Comparison of ENCODE assay signal across 8 cellular contexts in the genomic region with DNA sequence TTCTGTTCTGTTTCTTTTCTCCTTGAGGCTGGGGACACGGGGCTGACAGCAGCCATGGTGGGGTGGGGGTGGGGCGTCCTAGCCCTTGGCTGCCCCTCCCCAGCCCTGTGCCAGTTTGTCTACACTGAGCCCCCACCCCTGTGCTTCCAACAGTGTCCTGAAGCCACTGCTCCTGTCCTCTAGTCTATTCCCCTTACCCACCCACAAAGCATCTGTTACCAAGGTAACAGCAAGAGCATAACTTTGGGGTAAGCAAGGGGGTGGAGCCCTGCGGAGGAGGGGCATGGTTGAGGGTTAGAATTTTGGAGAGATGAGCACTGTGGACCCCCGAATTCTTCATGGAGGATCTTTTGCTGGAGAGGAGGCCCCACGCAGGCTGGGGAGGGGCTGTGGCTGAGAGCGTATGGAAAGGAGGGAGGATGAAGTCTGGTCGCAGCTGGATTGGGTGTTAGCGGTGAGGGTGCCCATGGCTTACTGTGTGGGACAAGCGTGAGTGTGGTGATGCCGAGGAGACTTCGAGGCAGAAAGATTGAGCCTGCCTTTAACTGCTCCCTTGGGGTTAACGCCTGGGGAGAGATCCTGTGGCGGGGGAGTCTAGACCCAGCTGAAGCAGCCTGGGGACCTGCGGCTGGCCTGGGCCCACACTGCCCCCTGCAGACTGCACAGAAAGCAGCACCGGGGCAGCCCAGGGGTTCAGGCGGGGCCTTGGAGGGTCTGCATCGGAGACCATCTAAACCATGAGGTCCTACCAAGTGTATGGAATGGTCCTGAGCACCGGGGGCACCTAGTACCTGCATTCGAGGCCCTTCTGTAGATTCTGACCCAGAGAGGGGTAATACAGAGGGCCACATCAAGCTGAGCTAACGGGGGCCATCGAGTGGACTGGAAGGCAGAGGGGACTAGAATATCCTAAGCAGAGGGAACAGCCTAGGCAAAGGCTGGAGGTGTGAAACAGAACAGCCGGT. TPM values are rescaled to one million over a fixed set of nuclear protein-coding genes. Genes with fewer than 3 reads are reported as not detected.
DNase-seq lines count a peak whose midpoint lies in the region; ATAC-seq and TF ChIP-seq lines count a peak whose summit lies in the region.

No MANE protein-coding gene starts in this region.

- H3K36me3 ChIP-seq in SK-N-SH (replicated peaks in 1 of 2; ENCODE audit: control insufficient read depth in 1 of 2, insufficient read depth in 2 of 2, low read length in 1 of 2) (no peaks in the 10 kb centered on the region), adipocyte (ENCODE audit: control insufficient read depth, insufficient read depth, low read length, severe bottlenecking) (no peaks in the 10 kb centered on the region), iPS-18a (ENCODE audit: control insufficient read depth, low read depth, low read length) (no peaks in the 10 kb centered on the region)

- 31% methylated on average over 16 of the region's 22 CpGs for WGBS in SK-N-SH (ENCODE audit: low lambda C conversion rate)

- peak; percentile 52 for ATAC-seq in HG02759 (IDR thresholded peaks at IDR 0.05; ENCODE audit: unreplicated experiment)
- ATAC-seq in GM19452 (IDR thresholded peaks at IDR 0.05; ENCODE audit: unreplicated experiment), result no peak

- H4K20me1 ChIP-seq in SK-N-SH (ENCODE audit: insufficient read depth), result no peaks in the 10 kb centered on the region

- DNase-seq in AG20443 (ENCODE audit: low spot score) (peak; percentile 86), SK-N-SH (peak; percentile 86), adipocyte (ENCODE audit: low read depth) (peak; percentile 69), NCI-H510A treated with DMSO at 0.1 percent for 48 hours (lab: John Stamatoyannopoulos, UW) (no peak)
- DNase-seq in stimulated activated CD4-positive, alpha-beta T cell treated with anti-CD3 and anti-CD28 coated beads, Interleukin-2, amount 100 ng/mL, for 48 hours, result peak; percentile 34 to 56

- POLR2A ChIA-PET in SK-N-SH (lab: Yijun Ruan, JAX), result interaction anchor here (2.4 to 2.9 kb wide), 2 partner anchors 25 to 32 kb away, joined by 11 read pairs; a partner anchor contains a TSS

- CTCF ChIA-PET in SK-N-SH (lab: Yijun Ruan, JAX), result interaction anchor here (0.5 to 22.6 kb wide), 20 partner anchors 9 to 390 kb away, joined by 3 to 781 read pairs (median 4); a partner anchor contains a TSS

- peak overlapping the region; percentile 9; the same call in 1 of the 2 replicates for H2AFZ ChIP-seq in SK-N-SH (ENCODE audit: low read depth)

- TF ChIP-seq CTCF in SK-N-SH (IDR thresholded peaks at IDR 0.05), result peak; percentile 74

- peak overlapping the region in 1 of 2 experiments; percentile 1; a peak in 1 of 4 replicates for H3K4me3 ChIP-seq in SK-N-SH (ENCODE audit: low read depth in 2 of 2, low read length in 1 of 2)
- H3K4me3 ChIP-seq in adipocyte (ENCODE audit: low read length), result no peak overlapping the region
- H3K4me3 ChIP-seq in iPS-18a (ENCODE audit: low read length), result peak overlapping the region; percentile 39

- no peaks in the 10 kb centered on the region for H3K9me2 ChIP-seq in SK-N-SH

- H3K4me2 ChIP-seq in SK-N-SH, result 0 out of 2 replicates have a peak overlapping the region, but pooled peaks have one; percentile 0

- H3K27ac ChIP-seq in SK-N-SH (ENCODE audit: low read depth in 2 of 2, low read length in 1 of 2) (no peak overlapping the region; a peak in 1 of 4 replicates), iPS-18a (ENCODE audit: low read length) (no peak overlapping the region)

- H3K27me3 ChIP-seq in SK-N-SH (ENCODE audit: insufficient read depth) (no peaks in the 10 kb centered on the region), adipocyte (replicated peaks; ENCODE audit: control insufficient read depth, insufficient read depth, low read length) (peaks cover 9% of the 10 kb centered on the region), iPS-18a (ENCODE audit: control insufficient read depth, insufficient read depth, low read length) (no peaks in the 10 kb centered on the region)

- H3K9me3 ChIP-seq in SK-N-SH (no peaks in the 10 kb centered on the region), adipocyte (ENCODE audit: control insufficient read depth, low read length) (no peaks in the 10 kb centered on the region), iPS-18a (ENCODE audit: control insufficient read depth, low read depth, low read length) (no peaks in the 10 kb centered on the region)

- no peaks in the 10 kb centered on the region for H3F3A ChIP-seq in SK-N-SH (replicated peaks; ENCODE audit: insufficient read depth)

- H3K9ac ChIP-seq in SK-N-SH, result no peak overlapping the region
- no peak overlapping the region for H3K9ac ChIP-seq in adipocyte (ENCODE audit: low read length)
- H3K9ac ChIP-seq in iPS-18a (ENCODE audit: low read length), result no peak overlapping the region

- H3K4me1 ChIP-seq in SK-N-SH (ENCODE audit: control insufficient read depth in 1 of 2, insufficient read depth in 2 of 2, low read depth in 1 of 2, low read length in 1 of 2) (peaks cover 8 to 21% of the 10 kb centered on the region in 2 experiments; a peak in 2 of 4 replicates), adipocyte (ENCODE audit: control insufficient read depth, insufficient read depth, low read length) (peaks cover 37% of the 10 kb centered on the region), iPS-18a (ENCODE audit: control insufficient read depth, low read depth, low read length) (peaks cover 8% of the 10 kb centered on the region)

- no peaks in the 10 kb centered on the region for H3K79me2 ChIP-seq in SK-N-SH (ENCODE audit: insufficient read depth)

- peak; percentile 65 for TF ChIP-seq RAD21 in SK-N-SH (IDR thresholded peaks at IDR 0.05; ENCODE audit: low read length)

- no peak for TF ChIP-seq EP300 in SK-N-SH (IDR thresholded peaks at IDR 0.05; ENCODE audit: borderline replicate concordance in 1 of 2, low read depth in 1 of 2, low read length in 1 of 2)

TF ChIP-seq in SK-N-SH, 30 proteins besides CTCF, POLR2A, EP300 and RAD21 (continues in another document):
- TF ChIP-seq NRF1 (IDR thresholded peaks at IDR 0.05; ENCODE audit: low read depth, low read length) (no peak), TEAD4 (IDR thresholded peaks at IDR 0.05; ENCODE audit: borderline replicate concordance, insufficient read depth) (no peak), SMC3 (IDR thresholded peaks at IDR 0.05; ENCODE audit: low read depth, low read length) (peak; percentile 49), ELF1 (IDR thresholded peaks at IDR 0.05) (no peak), FOXM1 (IDR thresholded peaks at IDR 0.05; ENCODE audit: low read depth) (no peak), MEF2A (IDR thresholded peaks at IDR 0.05; ENCODE audit: borderline replicate concordance, low read depth) (no peak), POLR2AphosphoS5 (IDR thresholded peaks at IDR 0.05; ENCODE audit: low read depth, low read length) (no peak), FOXJ3 (CRISPR knock-in tag; IDR thresholded peaks at IDR 0.05) (no peak), RXRA (IDR thresholded peaks at IDR 0.05; ENCODE audit: borderline replicate concordance, low read depth) (no peak), GATA2 (CRISPR knock-in tag; IDR thresholded peaks at IDR 0.05) (no peak), TAF1 (IDR thresholded peaks at IDR 0.05; ENCODE audit: borderline replicate concordance, low read depth, low read length) (no peak)
- TF ChIP-seq, protein P1, sequence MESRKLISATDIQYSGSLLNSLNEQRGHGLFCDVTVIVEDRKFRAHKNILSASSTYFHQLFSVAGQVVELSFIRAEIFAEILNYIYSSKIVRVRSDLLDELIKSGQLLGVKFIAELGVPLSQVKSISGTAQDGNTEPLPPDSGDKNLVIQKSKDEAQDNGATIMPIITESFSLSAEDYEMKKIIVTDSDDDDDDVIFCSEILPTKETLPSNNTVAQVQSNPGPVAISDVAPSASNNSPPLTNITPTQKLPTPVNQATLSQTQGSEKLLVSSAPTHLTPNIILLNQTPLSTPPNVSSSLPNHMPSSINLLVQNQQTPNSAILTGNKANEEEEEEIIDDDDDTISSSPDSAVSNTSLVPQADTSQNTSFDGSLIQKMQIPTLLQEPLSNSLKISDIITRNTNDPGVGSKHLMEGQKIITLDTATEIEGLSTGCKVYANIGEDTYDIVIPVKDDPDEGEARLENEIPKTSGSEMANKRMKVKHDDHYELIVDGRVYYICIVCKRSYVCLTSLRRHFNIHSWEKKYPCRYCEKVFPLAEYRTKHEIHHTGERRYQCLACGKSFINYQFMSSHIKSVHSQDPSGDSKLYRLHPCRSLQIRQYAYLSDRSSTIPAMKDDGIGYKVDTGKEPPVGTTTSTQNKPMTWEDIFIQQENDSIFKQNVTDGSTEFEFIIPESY (IDR thresholded peaks at IDR 0.05; ENCODE audit: borderline replicate concordance, low read depth), result no peak
- TF ChIP-seq, protein P2, sequence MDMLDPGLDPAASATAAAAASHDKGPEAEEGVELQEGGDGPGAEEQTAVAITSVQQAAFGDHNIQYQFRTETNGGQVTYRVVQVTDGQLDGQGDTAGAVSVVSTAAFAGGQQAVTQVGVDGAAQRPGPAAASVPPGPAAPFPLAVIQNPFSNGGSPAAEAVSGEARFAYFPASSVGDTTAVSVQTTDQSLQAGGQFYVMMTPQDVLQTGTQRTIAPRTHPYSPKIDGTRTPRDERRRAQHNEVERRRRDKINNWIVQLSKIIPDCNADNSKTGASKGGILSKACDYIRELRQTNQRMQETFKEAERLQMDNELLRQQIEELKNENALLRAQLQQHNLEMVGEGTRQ (IDR thresholded peaks at IDR 0.05; ENCODE audit: borderline replicate concordance, low read depth, low read length), result no peak
- TF ChIP-seq, protein P3, sequence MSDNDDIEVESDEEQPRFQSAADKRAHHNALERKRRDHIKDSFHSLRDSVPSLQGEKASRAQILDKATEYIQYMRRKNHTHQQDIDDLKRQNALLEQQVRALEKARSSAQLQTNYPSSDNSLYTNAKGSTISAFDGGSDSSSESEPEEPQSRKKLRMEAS (IDR thresholded peaks at IDR 0.05; ENCODE audit: low read depth), result no peak
- TF ChIP-seq, protein P4, sequence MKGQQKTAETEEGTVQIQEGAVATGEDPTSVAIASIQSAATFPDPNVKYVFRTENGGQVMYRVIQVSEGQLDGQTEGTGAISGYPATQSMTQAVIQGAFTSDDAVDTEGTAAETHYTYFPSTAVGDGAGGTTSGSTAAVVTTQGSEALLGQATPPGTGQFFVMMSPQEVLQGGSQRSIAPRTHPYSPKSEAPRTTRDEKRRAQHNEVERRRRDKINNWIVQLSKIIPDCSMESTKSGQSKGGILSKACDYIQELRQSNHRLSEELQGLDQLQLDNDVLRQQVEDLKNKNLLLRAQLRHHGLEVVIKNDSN (IDR thresholded peaks at IDR 0.05; ENCODE audit: borderline replicate concordance, low read depth), result no peak

RNA-seq across cellular contexts. Expression of a gene that starts 6.1 kb away (rescaled TPM):
- polyA plus RNA-seq in SK-N-SH (2012; rRNA removed), result 0.07 and 0.08 TPM in 2 replicates
- polyA plus RNA-seq in SK-N-SH (2012; cell fraction: cytosol; rRNA removed), result 0.04 and 0.13 TPM in 2 replicates
- polyA plus RNA-seq in SK-N-SH (2012; cell fraction: nucleus; rRNA removed), result 0.10 and 0.23 TPM in 2 replicates

RNA-seq across cellular contexts. Expression of a gene that starts 31.8 kb away (rescaled TPM):
- 2,966 and 3,473 TPM in 2 replicates for polyA plus RNA-seq in SK-N-SH (2012; rRNA removed)
- polyA plus RNA-seq in SK-N-SH (2012; cell fraction: cytosol; rRNA removed), result 3,628 and 3,647 TPM in 2 replicates
- 962 and 1,107 TPM in 2 replicates for polyA plus RNA-seq in SK-N-SH (2012; cell fraction: nucleus; rRNA removed)

RNA-seq across cellular contexts. Expression of a gene that starts 34.4 kb away (rescaled TPM):
- 7.2 and 7.4 TPM in 2 replicates for polyA plus RNA-seq in SK-N-SH (2012; rRNA removed)
- polyA plus RNA-seq in SK-N-SH (2012; cell fraction: cytosol; rRNA removed), result 1.9 and 3.2 TPM in 2 replicates
- polyA plus RNA-seq in SK-N-SH (2012; cell fraction: nucleus; rRNA removed), result 41.0 and 52.4 TPM in 2 replicates
